ENCODE assay signal across 8 cellular contexts in genomic region chr2:69306897-69307695, GRCh38.
A peak's percentile ranks its signal among the peaks of the same experiment; 100 is the strongest.
DNase-seq lines count a peak whose midpoint lies in the region; ATAC-seq and TF ChIP-seq lines count a peak whose summit lies in the region.

No MANE protein-coding gene starts in this region.

- H3K27ac ChIP-seq in coronary artery = peak overlapping the region; percentile 72 to 96

- peak; percentile 81 for TF ChIP-seq CTCF in coronary artery (IDR thresholded peaks at IDR 0.05)

- H3K4me3 ChIP-seq in coronary artery = peak overlapping the region; percentile 77

- ATAC-seq in GM18858 (IDR thresholded peaks at IDR 0.05; ENCODE audit: unreplicated experiment) (peak; percentile 77), HG03103 (IDR thresholded peaks at IDR 0.05; ENCODE audit: low read depth, unreplicated experiment) (peak; percentile 83), left colon (peak; percentile 66)

- DNase-seq in A172 (ENCODE audit: low spot score) (peak; percentile 70), NCI-H345 treated with DMSO at 0.1 percent for 48 hours (lab: John Stamatoyannopoulos, UW; ENCODE audit: unreplicated experiment) (peak; percentile 43), coronary artery (ENCODE audit: low spot score) (peak; percentile 91), left colon (peak; percentile 77 to 85)
- peak; percentile 81 for DNase-seq in activated CD4-positive, alpha-beta T cell treated with anti-CD3 and anti-CD28 coated beads for 48 hours
- DNase-seq in stimulated activated CD4-positive, alpha-beta T cell treated with anti-CD3 and anti-CD28 coated beads, Interleukin-1b, Interleukin-23, amount 100 ng/mL, for 1 hour (ENCODE audit: low read depth in 2 of 2) = peak; percentile 1 to 39

- intact Hi-C loops in left colon (cut with DNase I, micrococcal nuclease) = loop anchor here in 1 of 2 donors (5.0 kb wide), 1 partner anchor 280 kb away; no protein-coding TSS in a partner anchor

Comparison
In these comparisons a context has a peak if more than half of its experiments do, and no peak if none do; other contexts are left out.
1. Peak in every context shown above with its lines: DNase-seq, ATAC-seq, H3K4me3 ChIP-seq and H3K27ac ChIP-seq.
2. DNase-seq: peak in every context shown above with its lines; median percentile 91 in coronary artery; 81 in activated CD4-positive, alpha-beta T cell treated with anti-CD3 and anti-CD28 coated beads for 48 hours; 81 in left colon; 70 in A172; 43 in NCI-H345 treated with DMSO at 0.1 percent for 48 hours; 20 in stimulated activated CD4-positive, alpha-beta T cell treated with anti-CD3 and anti-CD28 coated beads, Interleukin-1b, Interleukin-23, amount 100 ng/mL, for 1 hour.